1 cellular context compared by ENCODE assay signal in the genomic region with DNA sequence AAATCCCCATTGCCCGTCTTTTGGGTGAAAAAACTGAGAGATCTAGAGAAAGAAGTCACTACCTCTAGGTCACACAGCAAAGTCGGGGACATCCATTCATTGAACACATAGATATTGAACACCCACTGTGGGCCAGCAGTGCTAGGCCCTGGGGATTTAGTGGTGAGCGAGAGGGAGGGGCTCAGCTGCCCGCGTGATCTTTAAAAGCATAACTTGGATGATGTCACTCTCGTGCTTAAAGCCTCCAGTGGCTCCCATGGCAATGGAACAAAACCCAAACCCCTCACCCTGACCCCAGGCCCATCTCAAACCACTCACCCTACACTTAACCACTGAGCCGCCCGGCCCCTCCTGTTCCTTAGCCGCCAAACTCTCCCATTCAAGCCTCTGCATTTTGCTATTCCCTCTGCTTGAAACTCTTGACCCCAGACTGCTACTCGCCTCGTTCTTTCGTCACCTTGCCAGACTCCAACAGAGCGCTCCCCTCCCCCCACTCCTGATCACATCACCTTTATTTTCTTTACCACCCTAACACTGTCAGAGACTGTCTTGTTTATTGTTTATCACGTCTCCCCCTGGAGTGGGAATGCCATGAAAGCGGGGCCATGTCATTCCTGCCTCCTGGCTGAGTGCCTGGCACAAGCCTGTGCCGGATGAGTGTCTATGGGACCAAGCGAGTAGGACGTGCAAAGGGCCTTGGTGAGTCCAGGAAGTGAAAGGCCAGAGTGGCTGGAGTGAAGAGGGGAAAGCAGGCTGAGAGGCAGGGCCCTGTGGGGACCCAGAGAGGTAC.
TF ChIP-seq lines count a peak whose summit lies in the region.

No MANE protein-coding gene starts in this region.

TF ChIP-seq in K562, 482 proteins besides CTCF, POLR2A, EP300 and RAD21 (continued from another document and continues in another):
- TF ChIP-seq, protein P1, sequence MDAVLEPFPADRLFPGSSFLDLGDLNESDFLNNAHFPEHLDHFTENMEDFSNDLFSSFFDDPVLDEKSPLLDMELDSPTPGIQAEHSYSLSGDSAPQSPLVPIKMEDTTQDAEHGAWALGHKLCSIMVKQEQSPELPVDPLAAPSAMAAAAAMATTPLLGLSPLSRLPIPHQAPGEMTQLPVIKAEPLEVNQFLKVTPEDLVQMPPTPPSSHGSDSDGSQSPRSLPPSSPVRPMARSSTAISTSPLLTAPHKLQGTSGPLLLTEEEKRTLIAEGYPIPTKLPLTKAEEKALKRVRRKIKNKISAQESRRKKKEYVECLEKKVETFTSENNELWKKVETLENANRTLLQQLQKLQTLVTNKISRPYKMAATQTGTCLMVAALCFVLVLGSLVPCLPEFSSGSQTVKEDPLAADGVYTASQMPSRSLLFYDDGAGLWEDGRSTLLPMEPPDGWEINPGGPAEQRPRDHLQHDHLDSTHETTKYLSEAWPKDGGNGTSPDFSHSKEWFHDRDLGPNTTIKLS (IDR thresholded peaks at IDR 0.05; ENCODE audit: borderline replicate concordance, low read depth): no peak
- TF ChIP-seq FOXK2 (conservative IDR thresholded peaks at IDR 0.05 in 1 of 2, IDR thresholded peaks at IDR 0.05 in 1 of 2; ENCODE audit: low read depth in 2 of 2): peak; percentile 52 to 59; a peak in 2 of 4 replicates
- TF ChIP-seq ZNF668 (CRISPR knock-in tag; IDR thresholded peaks at IDR 0.05): no peak
- TF ChIP-seq, protein P2, sequence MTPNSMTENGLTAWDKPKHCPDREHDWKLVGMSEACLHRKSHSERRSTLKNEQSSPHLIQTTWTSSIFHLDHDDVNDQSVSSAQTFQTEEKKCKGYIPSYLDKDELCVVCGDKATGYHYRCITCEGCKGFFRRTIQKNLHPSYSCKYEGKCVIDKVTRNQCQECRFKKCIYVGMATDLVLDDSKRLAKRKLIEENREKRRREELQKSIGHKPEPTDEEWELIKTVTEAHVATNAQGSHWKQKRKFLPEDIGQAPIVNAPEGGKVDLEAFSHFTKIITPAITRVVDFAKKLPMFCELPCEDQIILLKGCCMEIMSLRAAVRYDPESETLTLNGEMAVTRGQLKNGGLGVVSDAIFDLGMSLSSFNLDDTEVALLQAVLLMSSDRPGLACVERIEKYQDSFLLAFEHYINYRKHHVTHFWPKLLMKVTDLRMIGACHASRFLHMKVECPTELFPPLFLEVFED (CRISPR knock-in tag; conservative IDR thresholded peaks at IDR 0.05): no peak
- 0 out of 2 replicates have a peak, but pooled peaks have one; percentile 76 for TF ChIP-seq MED1 (CRISPR knock-in tag; IDR thresholded peaks at IDR 0.05; ENCODE audit: borderline replicate concordance)
- no peak for TF ChIP-seq MBD2 (IDR thresholded peaks at IDR 0.05; ENCODE audit: borderline replicate concordance, low read depth)
- TF ChIP-seq, protein P3, sequence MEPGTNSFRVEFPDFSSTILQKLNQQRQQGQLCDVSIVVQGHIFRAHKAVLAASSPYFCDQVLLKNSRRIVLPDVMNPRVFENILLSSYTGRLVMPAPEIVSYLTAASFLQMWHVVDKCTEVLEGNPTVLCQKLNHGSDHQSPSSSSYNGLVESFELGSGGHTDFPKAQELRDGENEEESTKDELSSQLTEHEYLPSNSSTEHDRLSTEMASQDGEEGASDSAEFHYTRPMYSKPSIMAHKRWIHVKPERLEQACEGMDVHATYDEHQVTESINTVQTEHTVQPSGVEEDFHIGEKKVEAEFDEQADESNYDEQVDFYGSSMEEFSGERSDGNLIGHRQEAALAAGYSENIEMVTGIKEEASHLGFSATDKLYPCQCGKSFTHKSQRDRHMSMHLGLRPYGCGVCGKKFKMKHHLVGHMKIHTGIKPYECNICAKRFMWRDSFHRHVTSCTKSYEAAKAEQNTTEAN (CRISPR knock-in tag; IDR thresholded peaks at IDR 0.05): no peak
- TF ChIP-seq NFE2 (IDR thresholded peaks at IDR 0.05; ENCODE audit: low read depth): no peak
- TF ChIP-seq ZNF644 (tag; IDR thresholded peaks at IDR 0.05; ENCODE audit: low read depth): no peak
- no peak for TF ChIP-seq ZFP1 (CRISPR knock-in tag; IDR thresholded peaks at IDR 0.05)
- TF ChIP-seq MTA3 (IDR thresholded peaks at IDR 0.05; ENCODE audit: borderline replicate concordance): 0 out of 2 replicates have a peak, but pooled peaks have one; percentile 61
- TF ChIP-seq, protein P4, sequence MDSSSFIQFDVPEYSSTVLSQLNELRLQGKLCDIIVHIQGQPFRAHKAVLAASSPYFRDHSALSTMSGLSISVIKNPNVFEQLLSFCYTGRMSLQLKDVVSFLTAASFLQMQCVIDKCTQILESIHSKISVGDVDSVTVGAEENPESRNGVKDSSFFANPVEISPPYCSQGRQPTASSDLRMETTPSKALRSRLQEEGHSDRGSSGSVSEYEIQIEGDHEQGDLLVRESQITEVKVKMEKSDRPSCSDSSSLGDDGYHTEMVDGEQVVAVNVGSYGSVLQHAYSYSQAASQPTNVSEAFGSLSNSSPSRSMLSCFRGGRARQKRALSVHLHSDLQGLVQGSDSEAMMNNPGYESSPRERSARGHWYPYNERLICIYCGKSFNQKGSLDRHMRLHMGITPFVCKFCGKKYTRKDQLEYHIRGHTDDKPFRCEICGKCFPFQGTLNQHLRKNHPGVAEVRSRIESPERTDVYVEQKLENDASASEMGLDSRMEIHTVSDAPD (CRISPR knock-in tag; IDR thresholded peaks at IDR 0.05): no peak
- TF ChIP-seq, protein P5, sequence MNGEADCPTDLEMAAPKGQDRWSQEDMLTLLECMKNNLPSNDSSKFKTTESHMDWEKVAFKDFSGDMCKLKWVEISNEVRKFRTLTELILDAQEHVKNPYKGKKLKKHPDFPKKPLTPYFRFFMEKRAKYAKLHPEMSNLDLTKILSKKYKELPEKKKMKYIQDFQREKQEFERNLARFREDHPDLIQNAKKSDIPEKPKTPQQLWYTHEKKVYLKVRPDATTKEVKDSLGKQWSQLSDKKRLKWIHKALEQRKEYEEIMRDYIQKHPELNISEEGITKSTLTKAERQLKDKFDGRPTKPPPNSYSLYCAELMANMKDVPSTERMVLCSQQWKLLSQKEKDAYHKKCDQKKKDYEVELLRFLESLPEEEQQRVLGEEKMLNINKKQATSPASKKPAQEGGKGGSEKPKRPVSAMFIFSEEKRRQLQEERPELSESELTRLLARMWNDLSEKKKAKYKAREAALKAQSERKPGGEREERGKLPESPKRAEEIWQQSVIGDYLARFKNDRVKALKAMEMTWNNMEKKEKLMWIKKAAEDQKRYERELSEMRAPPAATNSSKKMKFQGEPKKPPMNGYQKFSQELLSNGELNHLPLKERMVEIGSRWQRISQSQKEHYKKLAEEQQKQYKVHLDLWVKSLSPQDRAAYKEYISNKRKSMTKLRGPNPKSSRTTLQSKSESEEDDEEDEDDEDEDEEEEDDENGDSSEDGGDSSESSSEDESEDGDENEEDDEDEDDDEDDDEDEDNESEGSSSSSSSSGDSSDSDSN (IDR thresholded peaks at IDR 0.05; ENCODE audit: borderline replicate concordance in 1 of 2, low read depth in 2 of 2, low read length in 2 of 2): no peak
- no peak for TF ChIP-seq HDAC3 (IDR thresholded peaks at IDR 0.05; ENCODE audit: borderline replicate concordance, partially characterized antibody)
- no peak for TF ChIP-seq ZNF695 (CRISPR knock-in tag; IDR thresholded peaks at IDR 0.05)
- no peak for TF ChIP-seq GATAD2A (IDR thresholded peaks at IDR 0.05)
- no peak for TF ChIP-seq PCBP1 (IDR thresholded peaks at IDR 0.05; ENCODE audit: low read depth, low read length, poor library complexity, severe bottlenecking)
- TF ChIP-seq, protein P6, sequence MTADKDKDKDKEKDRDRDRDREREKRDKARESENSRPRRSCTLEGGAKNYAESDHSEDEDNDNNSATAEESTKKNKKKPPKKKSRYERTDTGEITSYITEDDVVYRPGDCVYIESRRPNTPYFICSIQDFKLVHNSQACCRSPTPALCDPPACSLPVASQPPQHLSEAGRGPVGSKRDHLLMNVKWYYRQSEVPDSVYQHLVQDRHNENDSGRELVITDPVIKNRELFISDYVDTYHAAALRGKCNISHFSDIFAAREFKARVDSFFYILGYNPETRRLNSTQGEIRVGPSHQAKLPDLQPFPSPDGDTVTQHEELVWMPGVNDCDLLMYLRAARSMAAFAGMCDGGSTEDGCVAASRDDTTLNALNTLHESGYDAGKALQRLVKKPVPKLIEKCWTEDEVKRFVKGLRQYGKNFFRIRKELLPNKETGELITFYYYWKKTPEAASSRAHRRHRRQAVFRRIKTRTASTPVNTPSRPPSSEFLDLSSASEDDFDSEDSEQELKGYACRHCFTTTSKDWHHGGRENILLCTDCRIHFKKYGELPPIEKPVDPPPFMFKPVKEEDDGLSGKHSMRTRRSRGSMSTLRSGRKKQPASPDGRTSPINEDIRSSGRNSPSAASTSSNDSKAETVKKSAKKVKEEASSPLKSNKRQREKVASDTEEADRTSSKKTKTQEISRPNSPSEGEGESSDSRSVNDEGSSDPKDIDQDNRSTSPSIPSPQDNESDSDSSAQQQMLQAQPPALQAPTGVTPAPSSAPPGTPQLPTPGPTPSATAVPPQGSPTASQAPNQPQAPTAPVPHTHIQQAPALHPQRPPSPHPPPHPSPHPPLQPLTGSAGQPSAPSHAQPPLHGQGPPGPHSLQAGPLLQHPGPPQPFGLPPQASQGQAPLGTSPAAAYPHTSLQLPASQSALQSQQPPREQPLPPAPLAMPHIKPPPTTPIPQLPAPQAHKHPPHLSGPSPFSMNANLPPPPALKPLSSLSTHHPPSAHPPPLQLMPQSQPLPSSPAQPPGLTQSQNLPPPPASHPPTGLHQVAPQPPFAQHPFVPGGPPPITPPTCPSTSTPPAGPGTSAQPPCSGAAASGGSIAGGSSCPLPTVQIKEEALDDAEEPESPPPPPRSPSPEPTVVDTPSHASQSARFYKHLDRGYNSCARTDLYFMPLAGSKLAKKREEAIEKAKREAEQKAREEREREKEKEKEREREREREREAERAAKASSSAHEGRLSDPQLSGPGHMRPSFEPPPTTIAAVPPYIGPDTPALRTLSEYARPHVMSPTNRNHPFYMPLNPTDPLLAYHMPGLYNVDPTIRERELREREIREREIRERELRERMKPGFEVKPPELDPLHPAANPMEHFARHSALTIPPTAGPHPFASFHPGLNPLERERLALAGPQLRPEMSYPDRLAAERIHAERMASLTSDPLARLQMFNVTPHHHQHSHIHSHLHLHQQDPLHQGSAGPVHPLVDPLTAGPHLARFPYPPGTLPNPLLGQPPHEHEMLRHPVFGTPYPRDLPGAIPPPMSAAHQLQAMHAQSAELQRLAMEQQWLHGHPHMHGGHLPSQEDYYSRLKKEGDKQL (CRISPR knock-in tag; IDR thresholded peaks at IDR 0.05; ENCODE audit: borderline replicate concordance): no peak
- no peak for TF ChIP-seq NCOA4 (IDR thresholded peaks at IDR 0.05; ENCODE audit: partially characterized antibody)
- no peak for TF ChIP-seq CHD1 (IDR thresholded peaks at IDR 0.05; ENCODE audit: low read length)
- no peak for TF ChIP-seq SIX5 (IDR thresholded peaks at IDR 0.05; ENCODE audit: borderline replicate concordance in 1 of 2, insufficient read depth in 1 of 2, low read depth in 1 of 2, low read length in 2 of 2)
- no peak for TF ChIP-seq FIP1L1 (IDR thresholded peaks at IDR 0.05; ENCODE audit: low read depth, low read length, poor library complexity, severe bottlenecking)
- TF ChIP-seq SAFB (IDR thresholded peaks at IDR 0.05; ENCODE audit: borderline replicate concordance, low read depth, low read length): no peak
- TF ChIP-seq, protein P7, sequence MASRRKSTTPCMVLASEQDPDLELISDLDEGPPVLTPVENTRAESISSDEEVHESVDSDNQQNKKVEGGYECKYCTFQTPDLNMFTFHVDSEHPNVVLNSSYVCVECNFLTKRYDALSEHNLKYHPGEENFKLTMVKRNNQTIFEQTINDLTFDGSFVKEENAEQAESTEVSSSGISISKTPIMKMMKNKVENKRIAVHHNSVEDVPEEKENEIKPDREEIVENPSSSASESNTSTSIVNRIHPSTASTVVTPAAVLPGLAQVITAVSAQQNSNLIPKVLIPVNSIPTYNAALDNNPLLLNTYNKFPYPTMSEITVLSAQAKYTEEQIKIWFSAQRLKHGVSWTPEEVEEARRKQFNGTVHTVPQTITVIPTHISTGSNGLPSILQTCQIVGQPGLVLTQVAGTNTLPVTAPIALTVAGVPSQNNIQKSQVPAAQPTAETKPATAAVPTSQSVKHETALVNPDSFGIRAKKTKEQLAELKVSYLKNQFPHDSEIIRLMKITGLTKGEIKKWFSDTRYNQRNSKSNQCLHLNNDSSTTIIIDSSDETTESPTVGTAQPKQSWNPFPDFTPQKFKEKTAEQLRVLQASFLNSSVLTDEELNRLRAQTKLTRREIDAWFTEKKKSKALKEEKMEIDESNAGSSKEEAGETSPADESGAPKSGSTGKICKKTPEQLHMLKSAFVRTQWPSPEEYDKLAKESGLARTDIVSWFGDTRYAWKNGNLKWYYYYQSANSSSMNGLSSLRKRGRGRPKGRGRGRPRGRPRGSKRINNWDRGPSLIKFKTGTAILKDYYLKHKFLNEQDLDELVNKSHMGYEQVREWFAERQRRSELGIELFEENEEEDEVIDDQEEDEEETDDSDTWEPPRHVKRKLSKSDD (conservative IDR thresholded peaks at IDR 0.05; ENCODE audit: low read length): no peak
- no peak for TF ChIP-seq TEAD2 (tag; IDR thresholded peaks at IDR 0.05)
- TF ChIP-seq ZNF316 (IDR thresholded peaks at IDR 0.05): no peak
- TF ChIP-seq, protein P8, sequence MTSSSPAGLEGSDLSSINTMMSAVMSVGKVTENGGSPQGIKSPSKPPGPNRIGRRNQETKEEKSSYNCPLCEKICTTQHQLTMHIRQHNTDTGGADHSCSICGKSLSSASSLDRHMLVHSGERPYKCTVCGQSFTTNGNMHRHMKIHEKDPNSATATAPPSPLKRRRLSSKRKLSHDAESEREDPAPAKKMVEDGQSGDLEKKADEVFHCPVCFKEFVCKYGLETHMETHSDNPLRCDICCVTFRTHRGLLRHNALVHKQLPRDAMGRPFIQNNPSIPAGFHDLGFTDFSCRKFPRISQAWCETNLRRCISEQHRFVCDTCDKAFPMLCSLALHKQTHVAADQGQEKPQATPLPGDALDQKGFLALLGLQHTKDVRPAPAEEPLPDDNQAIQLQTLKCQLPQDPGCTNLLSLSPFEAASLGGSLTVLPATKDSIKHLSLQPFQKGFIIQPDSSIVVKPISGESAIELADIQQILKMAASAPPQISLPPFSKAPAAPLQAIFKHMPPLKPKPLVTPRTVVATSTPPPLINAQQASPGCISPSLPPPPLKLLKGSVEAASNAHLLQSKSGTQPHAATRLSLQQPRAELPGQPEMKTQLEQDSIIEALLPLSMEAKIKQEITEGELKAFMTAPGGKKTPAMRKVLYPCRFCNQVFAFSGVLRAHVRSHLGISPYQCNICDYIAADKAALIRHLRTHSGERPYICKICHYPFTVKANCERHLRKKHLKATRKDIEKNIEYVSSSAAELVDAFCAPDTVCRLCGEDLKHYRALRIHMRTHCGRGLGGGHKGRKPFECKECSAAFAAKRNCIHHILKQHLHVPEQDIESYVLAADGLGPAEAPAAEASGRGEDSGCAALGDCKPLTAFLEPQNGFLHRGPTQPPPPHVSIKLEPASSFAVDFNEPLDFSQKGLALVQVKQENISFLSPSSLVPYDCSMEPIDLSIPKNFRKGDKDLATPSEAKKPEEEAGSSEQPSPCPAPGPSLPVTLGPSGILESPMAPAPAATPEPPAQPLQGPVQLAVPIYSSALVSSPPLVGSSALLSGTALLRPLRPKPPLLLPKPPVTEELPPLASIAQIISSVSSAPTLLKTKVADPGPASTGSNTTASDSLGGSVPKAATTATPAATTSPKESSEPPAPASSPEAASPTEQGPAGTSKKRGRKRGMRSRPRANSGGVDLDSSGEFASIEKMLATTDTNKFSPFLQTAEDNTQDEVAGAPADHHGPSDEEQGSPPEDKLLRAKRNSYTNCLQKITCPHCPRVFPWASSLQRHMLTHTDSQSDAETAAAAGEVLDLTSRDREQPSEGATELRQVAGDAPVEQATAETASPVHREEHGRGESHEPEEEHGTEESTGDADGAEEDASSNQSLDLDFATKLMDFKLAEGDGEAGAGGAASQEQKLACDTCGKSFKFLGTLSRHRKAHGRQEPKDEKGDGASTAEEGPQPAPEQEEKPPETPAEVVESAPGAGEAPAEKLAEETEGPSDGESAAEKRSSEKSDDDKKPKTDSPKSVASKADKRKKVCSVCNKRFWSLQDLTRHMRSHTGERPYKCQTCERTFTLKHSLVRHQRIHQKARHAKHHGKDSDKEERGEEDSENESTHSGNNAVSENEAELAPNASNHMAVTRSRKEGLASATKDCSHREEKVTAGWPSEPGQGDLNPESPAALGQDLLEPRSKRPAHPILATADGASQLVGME (CRISPR knock-in tag; IDR thresholded peaks at IDR 0.05): no peak
- TF ChIP-seq ZNF41 (CRISPR knock-in tag; conservative IDR thresholded peaks at IDR 0.05): no peak
